ENCODE assay signal across 19 cellular contexts in the genomic region with DNA sequence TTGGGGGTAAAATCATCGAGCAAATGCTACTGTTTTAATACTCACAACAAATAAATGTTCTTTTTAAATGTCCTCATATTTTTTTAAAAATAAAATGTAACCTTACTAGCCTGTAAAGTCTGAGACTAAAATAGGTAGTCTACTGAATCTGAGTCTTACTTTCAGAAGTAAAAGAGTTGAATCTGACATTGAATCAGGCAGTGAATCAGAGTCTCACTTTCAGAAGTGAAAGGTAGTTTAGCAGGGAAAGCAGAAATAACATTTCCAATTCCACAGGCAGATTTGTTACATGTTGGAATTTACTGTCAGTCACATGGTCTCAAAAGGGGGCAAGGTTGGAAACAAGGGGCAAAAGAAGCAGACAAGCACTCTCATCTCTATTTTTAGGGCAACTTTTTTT.
DNase-seq lines count a peak whose midpoint lies in the region; ATAC-seq, FAIRE-seq and TF ChIP-seq lines count a peak whose summit lies in the region.
"Had no signal": no experiment of that assay in that cellular context is flagged by ENCODE, and none has a peak within 500 bp of the region (broad histone marks: within the 10 kb centered on the region; RNA-seq: fewer than 3 reads in every experiment).

No MANE protein-coding gene starts in this region.

- ATAC-seq in activated naive CD8-positive, alpha-beta T cell treated with anti-CD3 and anti-CD28 coated beads, Interleukin-2, amount 50 U/mL, for 24 hours, result peak; percentile 49
- ATAC-seq in HG03432 (IDR thresholded peaks at IDR 0.05; ENCODE audit: unreplicated experiment), result peak; percentile 73
- no peak for ATAC-seq in SK-N-SH treated with all-trans-retinoic acid at 6 μM for 48 hours
- ATAC-seq in HG03097 (IDR thresholded peaks at IDR 0.05; ENCODE audit: low FRiP score, unreplicated experiment), result no peak
- ATAC-seq: heart left ventricle, left cardiac atrium, WTC11 had no signal

- CTCF ChIA-PET in RWPE1 (lab: Yijun Ruan, JAX), result no interaction called here

- peak; percentile 76 for FAIRE-seq in H54 (lab: Jason Lieb, UNC)

- TF ChIP-seq POLR2A in H54 (IDR thresholded peaks at IDR 0.05; ENCODE audit: low read depth, low read length), result no peak

- no peak for DNase-seq in activated naive CD8-positive, alpha-beta T cell treated with anti-CD3 and anti-CD28 coated beads, Interleukin-2, amount 50 U/mL, for 24 hours
- no peak for DNase-seq in activated naive CD8-positive, alpha-beta T cell treated with anti-CD3 and anti-CD28 coated beads for 36 hours
- no peak for DNase-seq in H54 (ENCODE audit: insufficient read length, low spot score)
- DNase-seq in G401 (ENCODE audit: low spot score), result no peak
- DNase-seq in RWPE1 (ENCODE audit: low spot score), result no peak
- DNase-seq: ACHN; Caco-2; heart left ventricle; left cardiac atrium; NCI-H2227 treated with DMSO at 0.1 percent for 48 hours; stimulated activated CD4-positive, alpha-beta T cell treated with anti-CD3 and anti-CD28 coated beads, Interleukin-1b, Interleukin-23, amount 100 ng/mL, for 48 hours; stimulated activated CD8-positive, alpha-beta memory T cell treated with anti-CD3 and anti-CD28 coated beads, Interleukin-4, amount 100 ng/mL, for 48 hours; upper lobe of left lung had no signal

- POLR2A ChIA-PET in RWPE1 (lab: Yijun Ruan, JAX; ENCODE audit: low non-redundant PET), result no interaction called here

- H3K27ac Mint-ChIP-seq in activated naive CD8-positive, alpha-beta T cell treated with anti-CD3 and anti-CD28 coated beads, Interleukin-2, amount 50 U/mL, for 24 hours, result no peak overlapping the region
- no peak overlapping the region for H3K27ac Mint-ChIP-seq in activated naive CD8-positive, alpha-beta T cell treated with anti-CD3 and anti-CD28 coated beads for 36 hours
- H3K27ac Mint-ChIP-seq: WTC11 had no signal

- no peaks in the 10 kb centered on the region for H3K27me3 Mint-ChIP-seq in activated naive CD8-positive, alpha-beta T cell treated with anti-CD3 and anti-CD28 coated beads, Interleukin-2, amount 50 U/mL, for 24 hours
- no peaks in the 10 kb centered on the region for H3K27me3 Mint-ChIP-seq in activated naive CD8-positive, alpha-beta T cell treated with anti-CD3 and anti-CD28 coated beads for 36 hours

- in situ Hi-C loops in G401 (cut with HindIII; ENCODE audit: low sequenced_read_pairs), result no loop called here

- no peaks in the 10 kb centered on the region for H3K9me3 Mint-ChIP-seq in activated naive CD8-positive, alpha-beta T cell treated with anti-CD3 and anti-CD28 coated beads, Interleukin-2, amount 50 U/mL, for 24 hours
- no peaks in the 10 kb centered on the region for H3K9me3 Mint-ChIP-seq in activated naive CD8-positive, alpha-beta T cell treated with anti-CD3 and anti-CD28 coated beads for 36 hours
- H3K9me3 Mint-ChIP-seq: WTC11 had no signal

- H3K36me3 Mint-ChIP-seq in activated naive CD8-positive, alpha-beta T cell treated with anti-CD3 and anti-CD28 coated beads, Interleukin-2, amount 50 U/mL, for 24 hours (ENCODE audit: low read depth), result peaks cover 19% of the 10 kb centered on the region
- peaks cover 8% of the 10 kb centered on the region for H3K36me3 Mint-ChIP-seq in activated naive CD8-positive, alpha-beta T cell treated with anti-CD3 and anti-CD28 coated beads for 36 hours
- H3K36me3 Mint-ChIP-seq: WTC11 had no signal

- TF ChIP-seq CTCF in RWPE1 (conservative IDR thresholded peaks at IDR 0.05; ENCODE audit: low read depth), result no peak

- H3K4me1 Mint-ChIP-seq in activated naive CD8-positive, alpha-beta T cell treated with anti-CD3 and anti-CD28 coated beads, Interleukin-2, amount 50 U/mL, for 24 hours, result peaks cover 8% of the 10 kb centered on the region
- H3K4me1 Mint-ChIP-seq in activated naive CD8-positive, alpha-beta T cell treated with anti-CD3 and anti-CD28 coated beads for 36 hours, result peaks cover 9% of the 10 kb centered on the region

- no peak overlapping the region for H3K27ac ChIP-seq in RWPE1
- H3K27ac ChIP-seq: coronary artery, esophagus muscularis mucosa, heart left ventricle, upper lobe of left lung had no signal

- H3K4me3 Mint-ChIP-seq in activated naive CD8-positive, alpha-beta T cell treated with anti-CD3 and anti-CD28 coated beads, Interleukin-2, amount 50 U/mL, for 24 hours, result no peak overlapping the region
- no peak overlapping the region for H3K4me3 Mint-ChIP-seq in activated naive CD8-positive, alpha-beta T cell treated with anti-CD3 and anti-CD28 coated beads for 36 hours
- H3K4me3 Mint-ChIP-seq: WTC11 had no signal

TF ChIP-seq in SK-N-SH treated with all-trans-retinoic acid at 6 μM for 48 hours, 23 proteins besides CTCF, POLR2A, EP300 and RAD21 (continues in another document):
- TF ChIP-seq ISL1 (CRISPR knock-in tag; IDR thresholded peaks at IDR 0.05) (no peak), ZC3H10 (CRISPR knock-in tag; IDR thresholded peaks at IDR 0.05) (no peak), TSHZ2 (CRISPR knock-in tag; IDR thresholded peaks at IDR 0.05) (no peak), ZFP3 (CRISPR knock-in tag; IDR thresholded peaks at IDR 0.05) (no peak), PATZ1 (CRISPR knock-in tag; IDR thresholded peaks at IDR 0.05; ENCODE audit: borderline replicate concordance) (no peak), ESRRG (CRISPR knock-in tag; IDR thresholded peaks at IDR 0.05) (no peak), ZNF70 (CRISPR knock-in tag; IDR thresholded peaks at IDR 0.05) (no peak), BACH2 (CRISPR knock-in tag; IDR thresholded peaks at IDR 0.05; ENCODE audit: borderline replicate concordance) (no peak), CSDC2 (CRISPR knock-in tag; IDR thresholded peaks at IDR 0.05) (no peak), ZNF8 (CRISPR knock-in tag; IDR thresholded peaks at IDR 0.05) (no peak), ARNTL (CRISPR knock-in tag; IDR thresholded peaks at IDR 0.05; ENCODE audit: borderline replicate concordance, low read depth) (no peak), TCF4 (CRISPR knock-in tag; IDR thresholded peaks at IDR 0.05; ENCODE audit: borderline replicate concordance) (no peak), TOX (CRISPR knock-in tag; IDR thresholded peaks at IDR 0.05; ENCODE audit: borderline replicate concordance) (no peak), OSR1 (CRISPR knock-in tag; IDR thresholded peaks at IDR 0.05) (no peak), SNAI2 (CRISPR knock-in tag; IDR thresholded peaks at IDR 0.05) (no peak), PPARA (CRISPR knock-in tag; IDR thresholded peaks at IDR 0.05; ENCODE audit: borderline replicate concordance) (no peak), GLIS3 (CRISPR knock-in tag; IDR thresholded peaks at IDR 0.05) (no peak)
- TF ChIP-seq, protein P1, sequence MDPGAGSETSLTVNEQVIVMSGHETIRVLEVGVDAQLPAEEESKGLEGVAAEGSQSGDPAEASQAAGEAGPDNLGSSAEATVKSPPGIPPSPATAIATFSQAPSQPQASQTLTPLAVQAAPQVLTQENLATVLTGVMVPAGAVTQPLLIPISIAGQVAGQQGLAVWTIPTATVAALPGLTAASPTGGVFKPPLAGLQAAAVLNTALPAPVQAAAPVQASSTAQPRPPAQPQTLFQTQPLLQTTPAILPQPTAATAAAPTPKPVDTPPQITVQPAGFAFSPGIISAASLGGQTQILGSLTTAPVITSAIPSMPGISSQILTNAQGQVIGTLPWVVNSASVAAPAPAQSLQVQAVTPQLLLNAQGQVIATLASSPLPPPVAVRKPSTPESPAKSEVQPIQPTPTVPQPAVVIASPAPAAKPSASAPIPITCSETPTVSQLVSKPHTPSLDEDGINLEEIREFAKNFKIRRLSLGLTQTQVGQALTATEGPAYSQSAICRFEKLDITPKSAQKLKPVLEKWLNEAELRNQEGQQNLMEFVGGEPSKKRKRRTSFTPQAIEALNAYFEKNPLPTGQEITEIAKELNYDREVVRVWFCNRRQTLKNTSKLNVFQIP (CRISPR knock-in tag; IDR thresholded peaks at IDR 0.05; ENCODE audit: borderline replicate concordance, low read depth), result no peak

Comparison
In these comparisons a context has a peak if more than half of its experiments do, and no peak if none do; other contexts are left out.
1. ATAC-seq: peak in activated naive CD8-positive, alpha-beta T cell treated with anti-CD3 and anti-CD28 coated beads, Interleukin-2, amount 50 U/mL, for 24 hours (single experiment) and HG03432 (single experiment); none in SK-N-SH treated with all-trans-retinoic acid at 6 μM for 48 hours (single experiment) and HG03097 (single experiment).